ENCODE assay signal across 9 cellular contexts in the genomic region with DNA sequence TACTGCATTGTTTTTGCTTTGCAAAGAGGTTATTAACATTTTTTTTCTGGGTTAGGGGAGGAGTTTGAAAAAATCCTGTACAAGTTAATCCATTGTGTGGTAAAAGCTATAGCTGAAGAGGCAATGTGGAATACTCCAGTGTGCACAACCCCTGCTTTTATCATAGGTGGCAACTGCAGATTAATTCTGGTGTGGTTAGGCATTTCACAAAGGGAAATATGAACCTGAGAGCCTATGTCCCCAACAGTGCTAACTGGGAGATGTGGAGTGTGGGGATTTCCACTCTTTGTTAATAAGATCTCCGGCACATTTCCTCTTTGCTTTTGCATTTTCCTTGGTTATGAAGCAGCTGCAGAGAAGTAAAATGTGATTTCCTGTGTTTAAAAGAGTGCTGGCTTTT. TPM values are rescaled to one million over a fixed set of nuclear protein-coding genes. Genes with fewer than 3 reads are reported as not detected.
A peak's percentile ranks its signal among the peaks of the same experiment; 100 is the strongest.
DNase-seq lines count a peak whose midpoint lies in the region; ATAC-seq and TF ChIP-seq lines count a peak whose summit lies in the region.
"Had no signal": no experiment of that assay in that cellular context is flagged by ENCODE, and none has a peak within 500 bp of the region (broad histone marks: within the 10 kb centered on the region; RNA-seq: fewer than 3 reads in every experiment).

No MANE protein-coding gene starts in this region.

- H3K9me3 Mint-ChIP-seq in H9, result peaks cover 5 to 8% of the 10 kb centered on the region in 2 experiments; a peak in 3 of 5 replicates
- no peaks in the 10 kb centered on the region for H3K9me3 Mint-ChIP-seq in activated B cell treated with CpG ODN at 0.5 μM for 24 hours

- POLR2A ChIA-PET in activated B cell treated with CpG ODN at 0.5 μM for 24 hours (lab: Charles Lee), result interaction anchor here (0.6 kb wide), 1 partner anchor 129 kb away, joined by 4 read pairs; no protein-coding TSS in a partner anchor

- H4K91ac ChIP-seq in H9 (ENCODE audit: insufficient read length, low read depth, low read length), result no peak overlapping the region

- CTCF ChIA-PET in activated B cell treated with CpG ODN at 0.5 μM for 24 hours (lab: Charles Lee), result no interaction called here

- H3K4me2 ChIP-seq in BLaER1 treated with 17β-estradiol and CSF1 and Interleukin-3, amounts not matched to agents 10 nM and 100 nM, result peak overlapping the region; percentile 34 to 85 (median 61)
- no peak overlapping the region for H3K4me2 ChIP-seq in H9 (ENCODE audit: insufficient read depth, insufficient read length, low read length)

- H3K27ac ChIP-seq in BLaER1 treated with 17β-estradiol and CSF1 and Interleukin-3, amounts not matched to agents 10 nM and 100 nM, result peak overlapping the region; percentile 18 to 78 (median 67); a peak in 20 of 22 replicates
- H3K27ac ChIP-seq in H9 (ENCODE audit: insufficient read length, low read depth, low read length) (no peak overlapping the region), esophagus muscularis mucosa (replicated peaks in 1 of 4) (no peak overlapping the region)

- no peak overlapping the region for H3K18ac ChIP-seq in H9 (ENCODE audit: insufficient read length, low read depth, low read length)

- H3K27ac Mint-ChIP-seq in H9 (peak overlapping the region; percentile 66 to 84 (median 83); a peak in 5 of 7 replicates), activated B cell treated with CpG ODN at 0.5 μM for 24 hours (peak overlapping the region; percentile 60)

- H2BK5ac ChIP-seq in H9 (ENCODE audit: insufficient read length, low read length), result no peak overlapping the region

- H3K4me3 Mint-ChIP-seq in H9 (no peak overlapping the region), activated B cell treated with CpG ODN at 0.5 μM for 24 hours (peak overlapping the region; percentile 15)

- H4K5ac ChIP-seq in H9 (ENCODE audit: insufficient read length, low read depth, low read length), result no peak overlapping the region

- intact Hi-C loops in activated B cell treated with CpG ODN at 0.5 μM for 24 hours (cut with micrococcal nuclease), result no loop called here
- intact Hi-C loops in esophagus muscularis mucosa (cut with DNase I), result no loop called here

- no peak overlapping the region for H3K14ac ChIP-seq in H9 (ENCODE audit: insufficient read depth, low read length)

- no peak overlapping the region for H2AK5ac ChIP-seq in H9 (ENCODE audit: insufficient read length, low read length)

- H3K9me3 ChIP-seq in BLaER1 treated with 17β-estradiol and CSF1 and Interleukin-3, amounts not matched to agents 10 nM and 100 nM (replicated peaks in 1 of 11), result peaks cover 5 to 16% (median 12%) of the 10 kb centered on the region in 11 experiments; a peak in 20 of 22 replicates
- H3K9me3 ChIP-seq in H9 (ENCODE audit: control insufficient read depth, low read depth, low read length), result no peaks in the 10 kb centered on the region
- H3K9me3 ChIP-seq in esophagus muscularis mucosa, result no peaks in the 10 kb centered on the region

- H3K79me2 ChIP-seq in H9 (ENCODE audit: insufficient read depth, low read length), result no peaks in the 10 kb centered on the region

- H3K23ac ChIP-seq in H9 (ENCODE audit: insufficient read length, low read depth, low read length), result no peak overlapping the region

- H2BK20ac ChIP-seq in H9 (ENCODE audit: low read depth, low read length, poor library complexity, severe bottlenecking), result no peak overlapping the region

- H3K4ac ChIP-seq in H9 (ENCODE audit: low read depth, low read length), result no peak overlapping the region

- no peak overlapping the region for H2BK15ac ChIP-seq in H9 (ENCODE audit: low read depth, low read length)

- no peak for TF ChIP-seq POLR2A in esophagus muscularis mucosa (IDR thresholded peaks at IDR 0.05; ENCODE audit: low read depth)

- no peak overlapping the region for H2AFZ ChIP-seq in H9 (ENCODE audit: low read length)

- H2BK12ac ChIP-seq in H9 (ENCODE audit: insufficient read length, low read depth, low read length), result no peak overlapping the region

- TF ChIP-seq CTCF in H9 (conservative IDR thresholded peaks at IDR 0.05) (no peak), activated B cell treated with CpG ODN at 0.5 μM for 24 hours (IDR thresholded peaks at IDR 0.05) (no peak), esophagus muscularis mucosa (IDR thresholded peaks at IDR 0.05) (no peak)

- H3K4me3 ChIP-seq in BLaER1 treated with 17β-estradiol and CSF1 and Interleukin-3, amounts not matched to agents 10 nM and 100 nM, result peak overlapping the region in 1 of 10 experiments; percentile 9; a peak in 1 of 20 replicates
- H3K4me3 ChIP-seq in esophagus muscularis mucosa, result no peak overlapping the region

- peak overlapping the region in 9 of 11 experiments; percentile 33 to 67 (median 48); a peak in 16 of 22 replicates for H3K9ac ChIP-seq in BLaER1 treated with 17β-estradiol and CSF1 and Interleukin-3, amounts not matched to agents 10 nM and 100 nM
- H3K9ac ChIP-seq in H9 (ENCODE audit: extremely low read depth, insufficient read length, low read length), result no peak overlapping the region

- H3K23me2 ChIP-seq in H9 (ENCODE audit: insufficient read length, low read depth, low read length, poor library complexity, severe bottlenecking), result no peaks in the 10 kb centered on the region

- H4K20me1 ChIP-seq in BLaER1 treated with 17β-estradiol and CSF1 and Interleukin-3, amounts not matched to agents 10 nM and 100 nM, result 0 out of 22 replicates have a peak, but pooled peaks cover 0 to 4% (median 0%) of the 10 kb centered on the region in 11 experiments
- no peaks in the 10 kb centered on the region for H4K20me1 ChIP-seq in H9 (ENCODE audit: control insufficient read depth, insufficient read depth, insufficient read length)

- H3K27me3 ChIP-seq in BLaER1 treated with 17β-estradiol and CSF1 and Interleukin-3, amounts not matched to agents 10 nM and 100 nM, result no peaks in the 10 kb centered on the region
- no peaks in the 10 kb centered on the region for H3K27me3 ChIP-seq in H9 (ENCODE audit: insufficient read depth, low read length)
- H3K27me3 ChIP-seq in esophagus muscularis mucosa, result no peaks in the 10 kb centered on the region

- WGBS in H9 (ENCODE audit: extremely low coverage, insufficient read length, low lambda C conversion rate), result no CpG with 5 or more reads among the region's 1 CpG
- 11% methylated on average over 1 of the region's 1 CpG for WGBS in esophagus muscularis mucosa

- peaks cover 24 to 29% (median 26%) of the 10 kb centered on the region in 3 experiments for H3K36me3 Mint-ChIP-seq in H9 (ENCODE audit: insufficient read depth in 1 of 3, low read depth in 3 of 3)
- peaks cover 30% of the 10 kb centered on the region for H3K36me3 Mint-ChIP-seq in activated B cell treated with CpG ODN at 0.5 μM for 24 hours (ENCODE audit: low read depth)

- peaks cover 18 to 52% (median 27%) of the 10 kb centered on the region in 11 experiments; a peak in 21 of 22 replicates for H3K36me3 ChIP-seq in BLaER1 treated with 17β-estradiol and CSF1 and Interleukin-3, amounts not matched to agents 10 nM and 100 nM
- H3K36me3 ChIP-seq in esophagus muscularis mucosa, result peaks cover 0 to 11% (median 4%) of the 10 kb centered on the region in 4 donors

- H3K4me1 Mint-ChIP-seq in H9 (peaks cover 0 to 8% of the 10 kb centered on the region in 2 experiments; a peak in 2 of 4 replicates), activated B cell treated with CpG ODN at 0.5 μM for 24 hours (peaks cover 29% of the 10 kb centered on the region)

- H3K56ac ChIP-seq in H9 (ENCODE audit: insufficient read length, low read depth, low read length), result no peak overlapping the region

- H3T11ph ChIP-seq in H9 (ENCODE audit: low read length), result no peak overlapping the region

- ATAC-seq in activated B cell treated with CpG ODN at 0.5 μM for 24 hours (ENCODE audit: low read depth), result no peak
- ATAC-seq in HG02759 (IDR thresholded peaks at IDR 0.05; ENCODE audit: unreplicated experiment), result no peak
- ATAC-seq in HG02588 (IDR thresholded peaks at IDR 0.05; ENCODE audit: unreplicated experiment), result no peak

- no peak for TF ChIP-seq EP300 in esophagus muscularis mucosa (IDR thresholded peaks at IDR 0.05)

- H2BK120ac ChIP-seq in H9 (ENCODE audit: low read depth, low read length, poor library complexity, severe bottlenecking), result no peak overlapping the region

- H3K4me1 ChIP-seq in BLaER1 treated with 17β-estradiol and CSF1 and Interleukin-3, amounts not matched to agents 10 nM and 100 nM, result peaks cover 20 to 74% (median 32%) of the 10 kb centered on the region in 10 experiments
- no peaks in the 10 kb centered on the region; the same call in 1 of the 2 replicates for H3K4me1 ChIP-seq in H9 (ENCODE audit: insufficient read depth, low read length)
- peaks cover 8 to 21% (median 13%) of the 10 kb centered on the region in 4 donors for H3K4me1 ChIP-seq in esophagus muscularis mucosa

- H4K8ac ChIP-seq in H9 (replicated peaks; ENCODE audit: insufficient read length, low read depth, low read length), result no peak overlapping the region

- DNase-seq in H9 (no peak), activated B cell treated with CpG ODN at 0.5 μM for 24 hours (no peak), inferior parietal cortex (ENCODE audit: extremely low spot score) (peak; percentile 27), esophagus muscularis mucosa (ENCODE audit: extremely low spot score) (no peak), amniotic stem cell (lab: John Stamatoyannopoulos, UW) (no peak)
- DNase-seq: activated CD8-positive, alpha-beta memory T cell treated with anti-CD3 and anti-CD28 coated beads for 24 hours had no signal

- no peaks in the 10 kb centered on the region for H3K79me1 ChIP-seq in H9 (ENCODE audit: insufficient read depth, low read depth, low read length, poor library complexity, severe bottlenecking)

- H3K27me3 Mint-ChIP-seq in H9 (ENCODE audit: low read depth), result no peaks in the 10 kb centered on the region
- H3K27me3 Mint-ChIP-seq in activated B cell treated with CpG ODN at 0.5 μM for 24 hours, result no peaks in the 10 kb centered on the region

RNA-seq across cellular contexts. Expression of gene PRORP, which starts 33.6 kb away (rescaled TPM):
- total RNA-seq in H9 (2021), result 37.7 and 43.3 TPM in 2 replicates
- 22.8 and 25.6 TPM in 2 replicates for total RNA-seq in activated B cell treated with CpG ODN at 0.5 μM for 24 hours
- 10 to 100 TPM in 3 of 4 donors, 1 to 10 TPM in 1; 9.6 to 20.0 (median 17.3) TPM for total RNA-seq in esophagus muscularis mucosa

RNA-seq across cellular contexts. Expression of gene PPP2R3C, which starts 34.2 kb away (rescaled TPM):
- total RNA-seq in H9 (2021), result 51.1 and 52.9 TPM in 2 replicates
- 46.0 and 48.9 TPM in 2 replicates for total RNA-seq in activated B cell treated with CpG ODN at 0.5 μM for 24 hours
- 10 to 100 TPM; 29.5 to 48.6 (median 36.8) TPM for total RNA-seq in esophagus muscularis mucosa

Comparison
In these comparisons a context has a peak if more than half of its experiments do, and no peak if none do; other contexts are left out.
1. H3K27ac ChIP-seq: peak in BLaER1 treated with 17β-estradiol and CSF1 and Interleukin-3, amounts not matched to agents 10 nM and 100 nM (11 of 11); none in H9 (single experiment) and esophagus muscularis mucosa (0 of 4).